In the genomic region with DNA sequence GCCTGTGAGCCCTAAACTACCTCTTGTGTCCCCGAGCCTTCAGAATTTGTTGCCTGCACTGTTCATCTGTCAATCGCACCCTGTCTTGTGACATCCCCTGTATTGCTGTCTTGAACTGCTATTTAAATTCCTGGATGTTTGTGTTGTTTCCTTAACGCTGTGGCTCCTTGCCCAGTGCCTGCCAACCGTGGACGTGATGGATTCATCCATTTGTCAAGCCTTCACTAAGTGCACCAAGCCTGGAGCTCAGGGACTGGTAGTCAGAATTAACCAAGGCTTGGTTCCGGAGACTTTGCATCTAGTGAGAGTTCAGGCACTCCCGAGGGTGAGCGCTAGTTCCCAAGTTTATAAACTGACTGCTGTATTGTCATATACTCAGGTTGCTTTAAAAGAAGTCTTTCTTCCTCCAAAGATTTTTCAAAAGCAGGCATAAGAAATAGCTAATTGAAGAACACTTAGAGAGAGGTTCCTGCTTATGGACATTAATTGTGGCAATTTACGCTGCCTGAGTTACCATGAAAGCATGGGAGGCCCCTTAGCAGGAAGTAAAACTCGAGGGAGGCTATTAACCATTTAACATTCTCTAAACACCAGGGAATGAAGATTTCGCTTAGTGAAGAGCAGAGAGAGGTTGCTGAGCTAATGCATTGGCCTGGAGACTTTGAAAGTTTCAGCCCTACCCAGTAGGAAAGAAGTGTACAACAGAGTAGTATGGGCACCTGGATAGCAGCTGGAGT, we compare ENCODE assay signal across 12 cellular contexts. TPM values are rescaled to one million over a fixed set of nuclear protein-coding genes. Genes with fewer than 3 reads are reported as not detected.
DNase-seq lines count a peak whose midpoint lies in the region; ATAC-seq and TF ChIP-seq lines count a peak whose summit lies in the region.
"Had no signal": no experiment of that assay in that cellular context is flagged by ENCODE, and none has a peak within 500 bp of the region (broad histone marks: within the 10 kb centered on the region; RNA-seq: fewer than 3 reads in every experiment).

No MANE protein-coding gene starts in this region.

- H2AFZ ChIP-seq in osteoblast (ENCODE audit: low read length): peak overlapping the region; percentile 33

- H3K27ac ChIP-seq in RWPE2 (ENCODE audit: poor library complexity, severe bottlenecking) (no peak overlapping the region), osteoblast (ENCODE audit: low read depth, low read length) (peak overlapping the region; percentile 15), WERI-Rb-1 (no peak overlapping the region)

- TF ChIP-seq CTCF in RWPE2 (IDR thresholded peaks at IDR 0.05; ENCODE audit: poor library complexity, severe bottlenecking): no peak
- TF ChIP-seq CTCF in osteoblast (IDR thresholded peaks at IDR 0.05; ENCODE audit: extremely low read depth, low read depth, low read length): no peak
- TF ChIP-seq CTCF in WERI-Rb-1 (IDR thresholded peaks at IDR 0.05; ENCODE audit: low read depth, low read length): no peak

- H3K36me3 ChIP-seq in RWPE2 (ENCODE audit: low read depth) (no peaks in the 10 kb centered on the region), osteoblast (ENCODE audit: insufficient read depth, low read length) (no peaks in the 10 kb centered on the region), WERI-Rb-1 (no peaks in the 10 kb centered on the region)

- H3K9me3 ChIP-seq in RWPE2 (ENCODE audit: severe bottlenecking): no peaks in the 10 kb centered on the region
- no peaks in the 10 kb centered on the region for H3K9me3 ChIP-seq in osteoblast (ENCODE audit: low read depth, low read length)
- H3K9me3 ChIP-seq in WERI-Rb-1 (ENCODE audit: severe bottlenecking): no peaks in the 10 kb centered on the region

- ATAC-seq in RWPE2 (ENCODE audit: low read depth): peak; percentile 34; the same call in 1 of the 3 replicates
- no peak for ATAC-seq in HG02763 (IDR thresholded peaks at IDR 0.05; ENCODE audit: unreplicated experiment)
- ATAC-seq: left lobe of liver had no signal

- H3K4me1 ChIP-seq in RWPE2 (ENCODE audit: insufficient read depth, poor library complexity, severe bottlenecking) (no peaks in the 10 kb centered on the region), osteoblast (ENCODE audit: insufficient read depth, low read length) (peaks cover 10% of the 10 kb centered on the region)

- peak; percentile 58 for DNase-seq in DMS79 (lab: John Stamatoyannopoulos, UW)
- DNase-seq in RWPE2 (ENCODE audit: low spot score): no peak
- DNase-seq in foreskin melanocyte: peak; percentile 42
- DNase-seq in osteoblast (ENCODE audit: insufficient read length, low spot score, missing footprints): no peak
- DNase-seq in mucosa of gallbladder (ENCODE audit: low spot score): no peak
- DNase-seq in stimulated activated CD4-positive, alpha-beta T cell treated with anti-CD3 and anti-CD28 coated beads, Interleukin-15, amount 100 ng/mL, for 24 hours: no peak
- no peak for DNase-seq in WERI-Rb-1
- DNase-seq: CD4-positive, alpha-beta T cell; effector memory CD4-positive, alpha-beta T cell; KBM-7 had no signal

- H3K27me3 ChIP-seq in RWPE2 (ENCODE audit: insufficient read depth, poor library complexity, severe bottlenecking) (no peaks in the 10 kb centered on the region), osteoblast (ENCODE audit: insufficient read depth, low read length) (peaks cover 1% of the 10 kb centered on the region), WERI-Rb-1 (ENCODE audit: insufficient read depth, low read depth, severe bottlenecking) (no peaks in the 10 kb centered on the region)

- no peaks in the 10 kb centered on the region for H4K20me1 ChIP-seq in osteoblast (ENCODE audit: insufficient read depth, low read length)

- H3K79me2 ChIP-seq in osteoblast (ENCODE audit: insufficient read depth, low read length): no peaks in the 10 kb centered on the region

- H3K4me3 ChIP-seq in RWPE2 (ENCODE audit: severe bottlenecking) (no peak overlapping the region), osteoblast (ENCODE audit: insufficient read depth, low read length) (no peak overlapping the region), WERI-Rb-1 (ENCODE audit: low read depth, low read length) (no peak overlapping the region)

- peak overlapping the region; percentile 37 for H3K4me2 ChIP-seq in osteoblast (ENCODE audit: insufficient read depth, low read length)

RNA-seq across cellular contexts. Expression of gene RGS3, which starts 29.0 kb away (rescaled TPM):
- 77.4 and 99.3 TPM in 2 replicates for total RNA-seq in osteoblast
- total RNA-seq in mucosa of gallbladder: 142 TPM

Comparison
In these comparisons a context has a peak if more than half of its experiments do, and no peak if none do; other contexts are left out.
1. DNase-seq: peak in DMS79 (single experiment) and foreskin melanocyte (single experiment); none in RWPE2 (single experiment), osteoblast (single experiment), mucosa of gallbladder (single experiment), stimulated activated CD4-positive, alpha-beta T cell treated with anti-CD3 and anti-CD28 coated beads, Interleukin-15, amount 100 ng/mL, for 24 hours (single experiment) and WERI-Rb-1 (single experiment).